In genomic region chr20:37336369-37337207, GRCh38 we compare ENCODE assay signal across 9 cellular contexts. TPM values are rescaled to one million over a fixed set of nuclear protein-coding genes. Genes with fewer than 3 reads are reported as not detected.
DNase-seq lines count a peak whose midpoint lies in the region; ATAC-seq and TF ChIP-seq lines count a peak whose summit lies in the region.
"Had no signal": no experiment of that assay in that cellular context is flagged by ENCODE, and none has a peak within 500 bp of the region (broad histone marks: within the 10 kb centered on the region; RNA-seq: fewer than 3 reads in every experiment).

No MANE protein-coding gene starts in this region.

- WGBS in gastroesophageal sphincter (ENCODE audit: low coverage in 1 of 2), 2 donors, result 20 to 51% methylated on average over 1 to 6 of the region's 11 CpGs
- WGBS in sigmoid colon, 2 donors, result 19 to 34% methylated on average over 11 of the region's 11 CpGs

- TF ChIP-seq EP300 in gastroesophageal sphincter (IDR thresholded peaks at IDR 0.05) (no peak), sigmoid colon (IDR thresholded peaks at IDR 0.05) (no peak)

- ATAC-seq in GM19438 (IDR thresholded peaks at IDR 0.05; ENCODE audit: low read depth, unreplicated experiment) (peak; percentile 67), HG03378 (IDR thresholded peaks at IDR 0.05; ENCODE audit: unreplicated experiment) (peak; percentile 69), gastroesophageal sphincter (peak; percentile 61)

- peaks cover 12 to 21% (median 19%) of the 10 kb centered on the region in 3 donors for H3K4me1 Mint-ChIP-seq in CD8-positive, alpha-beta memory T cell

- CTCF ChIA-PET in CD8-positive, alpha-beta memory T cell (lab: Charles Lee), result no interaction called here

- H3K27me3 ChIP-seq in CD8-positive, alpha-beta memory T cell (ENCODE audit: insufficient read depth, low read length, poor library complexity, severe bottlenecking), result no peaks in the 10 kb centered on the region
- no peaks in the 10 kb centered on the region for H3K27me3 ChIP-seq in WERI-Rb-1 (ENCODE audit: insufficient read depth, low read depth, severe bottlenecking)
- H3K27me3 ChIP-seq in gastroesophageal sphincter, result no peaks in the 10 kb centered on the region
- no peaks in the 10 kb centered on the region for H3K27me3 ChIP-seq in sigmoid colon

- no peaks in the 10 kb centered on the region for H3K4me1 ChIP-seq in CD8-positive, alpha-beta memory T cell (ENCODE audit: insufficient read depth, low read length)
- H3K4me1 ChIP-seq in gastroesophageal sphincter (peaks cover 0 to 29% (median 4%) of the 10 kb centered on the region in 3 donors), sigmoid colon (peaks cover 0 to 47% (median 36%) of the 10 kb centered on the region in 4 donors)

- POLR2A ChIA-PET in CD8-positive, alpha-beta memory T cell (lab: Charles Lee), result no interaction called here

- peaks cover 0 to 5% of the 10 kb centered on the region in 2 donors for H3K27me3 Mint-ChIP-seq in CD8-positive, alpha-beta memory T cell

- no peaks in the 10 kb centered on the region for H3K9me3 Mint-ChIP-seq in CD8-positive, alpha-beta memory T cell

- no peaks in the 10 kb centered on the region for H3K36me3 ChIP-seq in CD8-positive, alpha-beta memory T cell (ENCODE audit: insufficient read depth, low read length)
- H3K36me3 ChIP-seq in WERI-Rb-1 (no peaks in the 10 kb centered on the region), gastroesophageal sphincter (no peaks in the 10 kb centered on the region), sigmoid colon (no peaks in the 10 kb centered on the region)

- TF ChIP-seq POLR2A in gastroesophageal sphincter (IDR thresholded peaks at IDR 0.05), result no peak
- TF ChIP-seq POLR2A in sigmoid colon (IDR thresholded peaks at IDR 0.05), result no peak

- H3K4me3 Mint-ChIP-seq in CD8-positive, alpha-beta memory T cell, result peak overlapping the region in 4 of 7 donors; percentile 6 to 54 (median 44)

- H3K9me3 ChIP-seq in CD8-positive, alpha-beta memory T cell (ENCODE audit: low read length), result no peaks in the 10 kb centered on the region
- H3K9me3 ChIP-seq in WERI-Rb-1 (ENCODE audit: severe bottlenecking) (no peaks in the 10 kb centered on the region), gastroesophageal sphincter (no peaks in the 10 kb centered on the region), sigmoid colon (no peaks in the 10 kb centered on the region)

- intact Hi-C loops in sigmoid colon (cut with DNase I), result no loop called here

- DNase-seq in CD8-positive, alpha-beta memory T cell, result peak in 1 of 5 donors; percentile 40
- DNase-seq in WERI-Rb-1 (peak; percentile 18), sigmoid colon (peak; percentile 78), LoVo (ENCODE audit: low spot score) (no peak), cortex of kidney (lab: John Stamatoyannopoulos, UW) (no peak)

- no peaks in the 10 kb centered on the region for H3K36me3 Mint-ChIP-seq in CD8-positive, alpha-beta memory T cell

- H3K27ac Mint-ChIP-seq in CD8-positive, alpha-beta memory T cell, result peak overlapping the region in 7 of 8 donors; percentile 17 to 90 (median 66)

- no peak overlapping the region for H3K4me3 ChIP-seq in CD8-positive, alpha-beta memory T cell (ENCODE audit: low read length)
- H3K4me3 ChIP-seq in WERI-Rb-1 (ENCODE audit: low read depth, low read length) (no peak overlapping the region), gastroesophageal sphincter (peak overlapping the region in 1 of 2 donors; percentile 10), sigmoid colon (peak overlapping the region in 3 of 4 donors; percentile 2 to 23 (median 4))

- TF ChIP-seq CTCF in WERI-Rb-1 (IDR thresholded peaks at IDR 0.05; ENCODE audit: low read depth, low read length) (no peak), gastroesophageal sphincter (IDR thresholded peaks at IDR 0.05) (no peak), sigmoid colon (IDR thresholded peaks at IDR 0.05) (no peak)

- H3K27ac ChIP-seq in CD8-positive, alpha-beta memory T cell (ENCODE audit: low read depth, low read length), result no peak overlapping the region
- H3K27ac ChIP-seq in WERI-Rb-1, result no peak overlapping the region
- H3K27ac ChIP-seq in gastroesophageal sphincter, result peak overlapping the region in 2 of 4 donors; percentile 22 to 26
- peak overlapping the region in 3 of 4 donors; percentile 74 to 82 (median 81) for H3K27ac ChIP-seq in sigmoid colon
- H3K27ac ChIP-seq: epithelial cell of prostate had no signal

RNA-seq across cellular contexts. Expression of gene SRC, which starts 9.4 kb away (rescaled TPM):
- 1 to 10 TPM; 2.4 to 2.7 TPM for total RNA-seq in CD8-positive, alpha-beta memory T cell
- polyA plus RNA-seq in CD8-positive, alpha-beta memory T cell, result 1.2 TPM
- total RNA-seq in gastroesophageal sphincter, result 10 to 100 TPM; 30.6 to 54.7 (median 45.0) TPM
- total RNA-seq in sigmoid colon, result 10 to 100 TPM; 28.1 to 52.3 (median 40.0) TPM
- polyA plus RNA-seq in sigmoid colon, result 10 to 100 TPM; 64.3 to 91.8 (median 79.1) TPM

RNA-seq across cellular contexts. Expression of gene MANBAL, which starts 47.1 kb away (rescaled TPM):
- 10 to 100 TPM; 17.7 to 18.2 TPM for total RNA-seq in CD8-positive, alpha-beta memory T cell
- polyA plus RNA-seq in CD8-positive, alpha-beta memory T cell, result 27.5 TPM
- total RNA-seq in gastroesophageal sphincter (10 to 100 TPM; 28.2 to 53.0 (median 44.6) TPM), sigmoid colon (10 to 100 TPM; 30.4 to 68.5 (median 58.2) TPM)
- 10 to 100 TPM; 34.2 to 57.1 (median 42.0) TPM for polyA plus RNA-seq in sigmoid colon

Comparison
In these comparisons a context has a peak if more than half of its experiments do, and no peak if none do; other contexts are left out.
1. DNase-seq: peak in WERI-Rb-1 (single experiment) and sigmoid colon (single experiment); none in LoVo (single experiment) and cortex of kidney (single experiment).
2. H3K27ac ChIP-seq: peak in sigmoid colon (3 of 4); none in CD8-positive, alpha-beta memory T cell (single experiment) and WERI-Rb-1 (single experiment).
3. H3K4me3 ChIP-seq: peak in sigmoid colon (3 of 4); none in CD8-positive, alpha-beta memory T cell (single experiment) and WERI-Rb-1 (single experiment).
4. RNA of gene SRC, which starts 9.4 kb away (total RNA-seq): 30.6 to 54.7 TPM in gastroesophageal sphincter and 28.1 to 52.3 TPM in sigmoid colon; 2.4 to 2.7 TPM in CD8-positive, alpha-beta memory T cell; every median in the first group is over 4 times any median in the second.
5. Peak in every context shown above with its lines, with median percentiles within 50 percentile points of each other: ATAC-seq.